12 cellular contexts compared by ENCODE assay signal in genomic region chr1:161092621-161093028, GRCh38. TPM values are rescaled to one million over a fixed set of nuclear protein-coding genes. Genes with fewer than 3 reads are reported as not detected.
DNase-seq lines count a peak whose midpoint lies in the region; ATAC-seq, FAIRE-seq and TF ChIP-seq lines count a peak whose summit lies in the region.
"Had no signal": no experiment of that assay in that cellular context is flagged by ENCODE, and none has a peak within 500 bp of the region (broad histone marks: within the 10 kb centered on the region; RNA-seq: fewer than 3 reads in every experiment).

No MANE protein-coding gene starts in this region.

- H3K4me1 Mint-ChIP-seq in activated CD4-positive, alpha-beta T cell treated with anti-CD3 and anti-CD28 coated beads for 36 hours, result peaks cover 57% of the 10 kb centered on the region
- H3K4me1 Mint-ChIP-seq in activated CD4-positive, alpha-beta T cell treated with anti-CD3 and anti-CD28 coated beads, Interleukin-2, amount 10 ng/mL, durations not matched to agents 7 days and 5 days, result peaks cover 40% of the 10 kb centered on the region

- DNase-seq in activated CD4-positive, alpha-beta T cell treated with anti-CD3 and anti-CD28 coated beads for 36 hours, result peak; percentile 74
- DNase-seq in activated CD4-positive, alpha-beta T cell treated with anti-CD3 and anti-CD28 coated beads, Interleukin-2, amount 50 U/mL, for 1 hour, result no peak
- DNase-seq in activated CD4-positive, alpha-beta T cell treated with anti-CD3 and anti-CD28 coated beads, Interleukin-2, amount 10 ng/mL, durations not matched to agents 7 days and 5 days, result no peak
- DNase-seq in bronchial epithelial cell (ENCODE audit: low read depth) (peak; percentile 83), AG20443 (ENCODE audit: low spot score) (no peak), sigmoid colon (no peak), GOT3 (lab: John Stamatoyannopoulos, UW) (no peak)
- peak; percentile 15 to 54 for DNase-seq in stimulated activated CD8-positive, alpha-beta memory T cell treated with anti-CD3 and anti-CD28 coated beads, Interleukin-4, amount 100 ng/mL, for 4 hours (ENCODE audit: low read depth in 2 of 2, low spot score in 1 of 2)
- DNase-seq: mucosa of descending colon, NCI-H345 had no signal

- no peaks in the 10 kb centered on the region for H3K36me3 Mint-ChIP-seq in activated CD4-positive, alpha-beta T cell treated with anti-CD3 and anti-CD28 coated beads for 36 hours (ENCODE audit: low read depth)
- H3K36me3 Mint-ChIP-seq in activated CD4-positive, alpha-beta T cell treated with anti-CD3 and anti-CD28 coated beads, Interleukin-2, amount 10 ng/mL, durations not matched to agents 7 days and 5 days (ENCODE audit: low read depth), result no peaks in the 10 kb centered on the region

- H3K4me3 Mint-ChIP-seq in activated CD4-positive, alpha-beta T cell treated with anti-CD3 and anti-CD28 coated beads for 36 hours, result no peak overlapping the region
- no peak overlapping the region for H3K4me3 Mint-ChIP-seq in activated CD4-positive, alpha-beta T cell treated with anti-CD3 and anti-CD28 coated beads, Interleukin-2, amount 10 ng/mL, durations not matched to agents 7 days and 5 days

- H3K4me1 ChIP-seq in sigmoid colon, result peaks cover 0 to 5% (median 5%) of the 10 kb centered on the region in 4 donors

- H3K36me3 ChIP-seq in bronchial epithelial cell (ENCODE audit: control insufficient read depth, insufficient read depth, low read length), result no peaks in the 10 kb centered on the region
- H3K36me3 ChIP-seq in sigmoid colon, result no peaks in the 10 kb centered on the region
- H3K36me3 ChIP-seq: cardiac muscle cell had no signal

- TF ChIP-seq EP300 in sigmoid colon (IDR thresholded peaks at IDR 0.05), result no peak

- no peak overlapping the region for H3K4me3 ChIP-seq in bronchial epithelial cell (ENCODE audit: low read depth, low read length)
- no peak overlapping the region for H3K4me3 ChIP-seq in sigmoid colon
- H3K4me3 ChIP-seq: cardiac muscle cell, mucosa of descending colon had no signal

- POLR2A ChIA-PET in activated CD4-positive, alpha-beta T cell treated with anti-CD3 and anti-CD28 coated beads for 36 hours (lab: Charles Lee), result interaction anchor here (0.6 to 1.2 kb wide), 6 partner anchors 12 to 274 kb away, joined by 3 to 6 read pairs (median 5); partner anchors contain the start of genes ARHGAP30 and USF1
- POLR2A ChIA-PET in activated CD4-positive, alpha-beta T cell treated with anti-CD3 and anti-CD28 coated beads, Interleukin-2, amount 10 ng/mL, durations not matched to agents 7 days and 5 days (lab: Charles Lee), result no interaction called here

- TF ChIP-seq POLR2A in sigmoid colon (IDR thresholded peaks at IDR 0.05), result no peak

- H3K27me3 ChIP-seq in bronchial epithelial cell (ENCODE audit: control insufficient read depth, insufficient read depth, low read length) (no peaks in the 10 kb centered on the region), sigmoid colon (no peaks in the 10 kb centered on the region)

- CTCF ChIA-PET in activated CD4-positive, alpha-beta T cell treated with anti-CD3 and anti-CD28 coated beads for 36 hours (lab: Charles Lee), result interaction anchor here (0.6 to 9.6 kb wide), 10 partner anchors 12 to 406 kb away, joined by 3 to 126 read pairs (median 3); partner anchors contain the start of gene ARHGAP30
- CTCF ChIA-PET in activated CD4-positive, alpha-beta T cell treated with anti-CD3 and anti-CD28 coated beads, Interleukin-2, amount 10 ng/mL, durations not matched to agents 7 days and 5 days (lab: Charles Lee), result interaction anchor here (0.5 to 9.9 kb wide), 9 partner anchors 8 to 258 kb away, joined by 3 to 185 read pairs (median 4); partner anchors contain the start of genes ARHGAP30, PPOX and USF1

- no peak for FAIRE-seq in bronchial epithelial cell (lab: Jason Lieb, UNC)

- TF ChIP-seq CTCF in bronchial epithelial cell (IDR thresholded peaks at IDR 0.05; ENCODE audit: insufficient read depth, low read length, severe bottlenecking) (no peak), sigmoid colon (IDR thresholded peaks at IDR 0.05) (no peak)

- WGBS in sigmoid colon, 2 donors, result 83 to 87% methylated on average over 3 of the region's 3 CpGs

- intact Hi-C loops in activated CD4-positive, alpha-beta T cell treated with anti-CD3 and anti-CD28 coated beads for 36 hours (cut with DNase I, micrococcal nuclease), result loop anchor here in 1 of 2 experiments (1.0 kb wide), 1 partner anchor 22 kb away; no protein-coding TSS in a partner anchor
- intact Hi-C loops in sigmoid colon (cut with DNase I), result loop anchor here (10.0 kb wide), 1 partner anchor 258 kb away; no protein-coding TSS in a partner anchor

- peak overlapping the region; percentile 63 for H3K27ac Mint-ChIP-seq in activated CD4-positive, alpha-beta T cell treated with anti-CD3 and anti-CD28 coated beads for 36 hours
- peak overlapping the region; percentile 22 for H3K27ac Mint-ChIP-seq in activated CD4-positive, alpha-beta T cell treated with anti-CD3 and anti-CD28 coated beads, Interleukin-2, amount 10 ng/mL, durations not matched to agents 7 days and 5 days

- no peaks in the 10 kb centered on the region for H3K27me3 Mint-ChIP-seq in activated CD4-positive, alpha-beta T cell treated with anti-CD3 and anti-CD28 coated beads for 36 hours
- H3K27me3 Mint-ChIP-seq in activated CD4-positive, alpha-beta T cell treated with anti-CD3 and anti-CD28 coated beads, Interleukin-2, amount 10 ng/mL, durations not matched to agents 7 days and 5 days, result no peaks in the 10 kb centered on the region

- no peak overlapping the region for H3K27ac ChIP-seq in sigmoid colon
- H3K27ac ChIP-seq: cardiac muscle cell had no signal

- peak; percentile 96 for ATAC-seq in activated CD4-positive, alpha-beta T cell treated with anti-CD3 and anti-CD28 coated beads for 36 hours
- ATAC-seq: mucosa of descending colon had no signal

- H3K9me3 Mint-ChIP-seq in activated CD4-positive, alpha-beta T cell treated with anti-CD3 and anti-CD28 coated beads for 36 hours (ENCODE audit: low read depth), result no peaks in the 10 kb centered on the region
- no peaks in the 10 kb centered on the region for H3K9me3 Mint-ChIP-seq in activated CD4-positive, alpha-beta T cell treated with anti-CD3 and anti-CD28 coated beads, Interleukin-2, amount 10 ng/mL, durations not matched to agents 7 days and 5 days

- H3K9me3 ChIP-seq in sigmoid colon, result no peaks in the 10 kb centered on the region
- H3K9me3 ChIP-seq: mucosa of descending colon had no signal

RNA-seq across cellular contexts. Expression of gene NECTIN4, which starts 3.3 kb away (rescaled TPM):
- total RNA-seq in activated CD4-positive, alpha-beta T cell treated with anti-CD3 and anti-CD28 coated beads for 36 hours, result not detected
- total RNA-seq in activated CD4-positive, alpha-beta T cell treated with anti-CD3 and anti-CD28 coated beads, Interleukin-2, amount 10 ng/mL, durations not matched to agents 7 days and 5 days, result under 1 TPM in 1 of 2 experiments, not detected in 1; 0.15 TPM
- 108 and 200 TPM in 2 replicates for total RNA-seq in bronchial epithelial cell
- total RNA-seq in sigmoid colon, result not detected
- polyA plus RNA-seq in sigmoid colon, result 1 to 10 TPM in 2 of 3 donors, not detected in 1; 1.2 to 2.8 TPM
- total RNA-seq: cardiac muscle cell; T-helper 1 cell treated with Interleukin-12 subunit alpha and Interleukin-12 subunit beta and Interleukin-4 antibody, amounts not matched to agents 30 ng/mL and 1 ng/mL, for 36 hours had no signal
- polyA plus RNA-seq: cardiac muscle cell had no signal

RNA-seq across cellular contexts. Expression of gene KLHDC9, which starts 5.5 kb away (rescaled TPM):
- under 1 TPM; 0.39 to 0.50 TPM for total RNA-seq in activated CD4-positive, alpha-beta T cell treated with anti-CD3 and anti-CD28 coated beads for 36 hours
- total RNA-seq in activated CD4-positive, alpha-beta T cell treated with anti-CD3 and anti-CD28 coated beads, Interleukin-2, amount 10 ng/mL, durations not matched to agents 7 days and 5 days, result under 1 TPM in 1 of 2 experiments, not detected in 1; 0.30 TPM
- total RNA-seq in bronchial epithelial cell, result 1.3 and 5.0 TPM in 2 replicates
- 10 to 100 TPM in 2 of 4 donors, 1 to 10 TPM in 2; 5.8 to 14.1 (median 10.8) TPM for total RNA-seq in sigmoid colon
- polyA plus RNA-seq in sigmoid colon, result 10 to 100 TPM in 1 of 3 donors, 1 to 10 TPM in 2; 4.7 to 11.1 (median 9.6) TPM
- total RNA-seq: T-helper 1 cell treated with Interleukin-12 subunit alpha and Interleukin-12 subunit beta and Interleukin-4 antibody, amounts not matched to agents 30 ng/mL and 1 ng/mL, for 36 hours had no signal

RNA-seq across cellular contexts. Expression of gene ARHGAP30, which starts 22.9 kb away (rescaled TPM):
- total RNA-seq in activated CD4-positive, alpha-beta T cell treated with anti-CD3 and anti-CD28 coated beads for 36 hours, result 100 to 1,000 TPM; 125 to 165 TPM
- 100 to 1,000 TPM; 244 to 304 TPM for total RNA-seq in activated CD4-positive, alpha-beta T cell treated with anti-CD3 and anti-CD28 coated beads, Interleukin-2, amount 10 ng/mL, durations not matched to agents 7 days and 5 days
- total RNA-seq in bronchial epithelial cell (1.3 and 3.1 TPM in 2 replicates), sigmoid colon (1 to 10 TPM; 4.4 to 7.7 (median 6.6) TPM)
- polyA plus RNA-seq in sigmoid colon, result 10 to 100 TPM in 1 of 3 donors, 1 to 10 TPM in 2; 4.8 to 37.8 (median 4.9) TPM
- total RNA-seq: cardiac muscle cell had no signal

RNA-seq across cellular contexts. Expression of gene PFDN2, which starts 25.2 kb away (rescaled TPM):
- total RNA-seq in activated CD4-positive, alpha-beta T cell treated with anti-CD3 and anti-CD28 coated beads for 36 hours, result 100 to 1,000 TPM; 108 to 136 TPM
- total RNA-seq in activated CD4-positive, alpha-beta T cell treated with anti-CD3 and anti-CD28 coated beads, Interleukin-2, amount 10 ng/mL, durations not matched to agents 7 days and 5 days, result 10 to 100 TPM; 46.0 to 56.0 TPM
- 204 and 224 TPM in 2 replicates for total RNA-seq in bronchial epithelial cell
- total RNA-seq in sigmoid colon, result 10 to 100 TPM; 40.7 to 63.4 (median 45.9) TPM
- 100 to 1,000 TPM in 2 of 3 donors, 10 to 100 TPM in 1; 82.3 to 115 (median 104) TPM for polyA plus RNA-seq in sigmoid colon

RNA-seq across cellular contexts. Expression of gene NIT1, which starts 25.3 kb away (rescaled TPM):
- 10 to 100 TPM; 58.2 to 62.1 TPM for total RNA-seq in activated CD4-positive, alpha-beta T cell treated with anti-CD3 and anti-CD28 coated beads for 36 hours
- 10 to 100 TPM; 37.7 to 39.0 TPM for total RNA-seq in activated CD4-positive, alpha-beta T cell treated with anti-CD3 and anti-CD28 coated beads, Interleukin-2, amount 10 ng/mL, durations not matched to agents 7 days and 5 days
- 40.5 and 58.2 TPM in 2 replicates for total RNA-seq in bronchial epithelial cell
- 10 to 100 TPM; 24.4 to 39.6 (median 33.1) TPM for total RNA-seq in sigmoid colon
- polyA plus RNA-seq in sigmoid colon, result 10 to 100 TPM; 46.8 to 66.6 (median 66.5) TPM

Comparison
In these comparisons a context has a peak if more than half of its experiments do, and no peak if none do; other contexts are left out.
1. DNase-seq: peak in activated CD4-positive, alpha-beta T cell treated with anti-CD3 and anti-CD28 coated beads for 36 hours (single experiment), bronchial epithelial cell (single experiment) and stimulated activated CD8-positive, alpha-beta memory T cell treated with anti-CD3 and anti-CD28 coated beads, Interleukin-4, amount 100 ng/mL, for 4 hours (2 of 2); none in activated CD4-positive, alpha-beta T cell treated with anti-CD3 and anti-CD28 coated beads, Interleukin-2, amount 50 U/mL, for 1 hour (single experiment), activated CD4-positive, alpha-beta T cell treated with anti-CD3 and anti-CD28 coated beads, Interleukin-2, amount 10 ng/mL, durations not matched to agents 7 days and 5 days (single experiment), AG20443 (single experiment), sigmoid colon (single experiment) and GOT3 (single experiment).
2. RNA of gene NECTIN4, which starts 3.3 kb away (total RNA-seq): 108 to 200 TPM in bronchial epithelial cell; 0.15 TPM in activated CD4-positive, alpha-beta T cell treated with anti-CD3 and anti-CD28 coated beads, Interleukin-2, amount 10 ng/mL, durations not matched to agents 7 days and 5 days, not detected in activated CD4-positive, alpha-beta T cell treated with anti-CD3 and anti-CD28 coated beads for 36 hours and not detected in sigmoid colon; every median in the first group is over 10 times any median in the second.
3. RNA of gene ARHGAP30, which starts 22.9 kb away (total RNA-seq): 244 to 304 TPM in activated CD4-positive, alpha-beta T cell treated with anti-CD3 and anti-CD28 coated beads, Interleukin-2, amount 10 ng/mL, durations not matched to agents 7 days and 5 days and 125 to 165 TPM in activated CD4-positive, alpha-beta T cell treated with anti-CD3 and anti-CD28 coated beads for 36 hours; 4.4 to 7.7 TPM in sigmoid colon and 1.3 to 3.1 TPM in bronchial epithelial cell; every median in the first group is over 10 times any median in the second.